In genomic region chr1:63147783-63148182, GRCh38 we compare ENCODE assay signal across 38 cellular contexts.
"Had no signal": no experiment of that assay in that cellular context is flagged by ENCODE, and none has a peak within 500 bp of the region (broad histone marks: within the 10 kb centered on the region; RNA-seq: fewer than 3 reads in every experiment).

No MANE protein-coding gene starts in this region.

- FAIRE-seq: astrocyte, TTC549 had no signal

- H3K27me3 ChIP-seq: body of pancreas, breast epithelium had no signal

- H3K4me3 ChIP-seq: adrenal gland, body of pancreas, breast epithelium had no signal

- H3K4me1 ChIP-seq: adrenal gland, body of pancreas, breast epithelium had no signal

- H3K9me3 ChIP-seq: adrenal gland, body of pancreas, breast epithelium had no signal

- H3K4me3 Mint-ChIP-seq: activated CD4-positive, alpha-beta memory T cell treated with anti-CD3 and anti-CD28 coated beads, Interleukin-2, amount 10 ng/mL, durations not matched to agents 7 days and 5 days; activated CD4-positive, alpha-beta T cell treated with anti-CD3 and anti-CD28 coated beads for 36 hours; activated CD4-positive, alpha-beta T cell treated with anti-CD3 and anti-CD28 coated beads, Interleukin-2, amount 10 ng/mL, durations not matched to agents 7 days and 5 days; activated CD8-positive, alpha-beta memory T cell treated with anti-CD3 and anti-CD28 coated beads, Interleukin-2, amount 10 ng/mL, durations not matched to agents 7 days and 5 days; activated CD8-positive, alpha-beta T cell treated with anti-CD3 and anti-CD28 coated beads, Interleukin-2, amount 10 ng/mL, durations not matched to agents 7 days and 5 days; activated naive CD4-positive, alpha-beta T cell treated with anti-CD3 and anti-CD28 coated beads for 36 hours; activated naive CD8-positive, alpha-beta T cell treated with anti-CD3 and anti-CD28 coated beads for 36 hours; activated T-cell treated with anti-CD3 and anti-CD28 coated beads, Interleukin-2, amount 50 U/mL, for 24 hours; activated T-helper 1 cell treated with anti-CD3 and anti-CD28 coated beads, Interleukin-12 subunit alpha, Interleukin-12 subunit beta, Interleukin-2, Interleukin-4 antibody, amounts not matched to agents 30 ng/mL and 10 ng/mL and 1 ng/mL, durations not matched to agents 14 hours and 24 hours and 36 hours; activated T-helper 17 cell treated with anti-CD3 and anti-CD28 coated beads, Interleukin-2, amount 50 U/mL, for 72 hours; T-helper 1 cell treated with Interleukin-12 subunit alpha and Interleukin-12 subunit beta and Interleukin-4 antibody, amounts not matched to agents 30 μg/mL and 1 μg/mL, for 36 hours; T-helper 2 cell treated with Interferon-gamma antibody and Interleukin-4, amounts not matched to agents 5 μg/mL and 100 μg/mL, for 36 hours had no signal

- H3K4me1 Mint-ChIP-seq: activated CD4-positive, alpha-beta memory T cell treated with anti-CD3 and anti-CD28 coated beads, Interleukin-2, amount 10 ng/mL, durations not matched to agents 7 days and 5 days; activated CD4-positive, alpha-beta T cell treated with anti-CD3 and anti-CD28 coated beads for 36 hours; activated CD4-positive, alpha-beta T cell treated with anti-CD3 and anti-CD28 coated beads, Interleukin-2, amount 10 ng/mL, durations not matched to agents 7 days and 5 days; activated CD8-positive, alpha-beta memory T cell treated with anti-CD3 and anti-CD28 coated beads, Interleukin-2, amount 10 ng/mL, durations not matched to agents 7 days and 5 days; activated naive CD8-positive, alpha-beta T cell treated with anti-CD3 and anti-CD28 coated beads for 36 hours; activated T-helper 17 cell treated with anti-CD3 and anti-CD28 coated beads, Interleukin-2, amount 50 U/mL, for 72 hours had no signal

- H3K36me3 ChIP-seq: adrenal gland, brain microvascular endothelial cell, breast epithelium had no signal

- H3K9me3 Mint-ChIP-seq: activated CD4-positive, alpha-beta memory T cell treated with anti-CD3 and anti-CD28 coated beads, Interleukin-2, amount 10 ng/mL, durations not matched to agents 7 days and 5 days; activated CD4-positive, alpha-beta T cell treated with anti-CD3 and anti-CD28 coated beads, Interleukin-2, amount 10 ng/mL, durations not matched to agents 7 days and 5 days; activated naive CD4-positive, alpha-beta T cell treated with anti-CD3 and anti-CD28 coated beads, Interleukin-2, amount 50 U/mL, for 72 hours; activated naive CD8-positive, alpha-beta T cell treated with anti-CD3 and anti-CD28 coated beads for 36 hours; activated T-cell treated with anti-CD3 and anti-CD28 coated beads, Interleukin-2, amount 50 U/mL, for 24 hours; activated T-helper 1 cell treated with anti-CD3 and anti-CD28 coated beads, Interleukin-12 subunit alpha, Interleukin-12 subunit beta, Interleukin-2, Interleukin-4 antibody, amounts not matched to agents 30 ng/mL and 10 ng/mL and 1 ng/mL, durations not matched to agents 14 hours and 24 hours and 36 hours; activated T-helper 17 cell treated with anti-CD3 and anti-CD28 coated beads, Interleukin-2, amount 50 U/mL, for 72 hours; T-helper 1 cell treated with Interleukin-12 subunit alpha and Interleukin-12 subunit beta and Interleukin-4 antibody, amounts not matched to agents 30 μg/mL and 1 μg/mL, for 36 hours; T-helper 2 cell treated with Interferon-gamma antibody and Interleukin-4, amounts not matched to agents 5 μg/mL and 100 μg/mL, for 36 hours had no signal

- H3K27ac ChIP-seq: adrenal gland, body of pancreas, brain microvascular endothelial cell, breast epithelium, VCaP had no signal

- H3K36me3 Mint-ChIP-seq: activated CD8-positive, alpha-beta memory T cell treated with anti-CD3 and anti-CD28 coated beads, Interleukin-2, amount 10 ng/mL, durations not matched to agents 7 days and 5 days; activated naive CD4-positive, alpha-beta T cell treated with anti-CD3 and anti-CD28 coated beads, Interleukin-2, amount 50 U/mL, for 72 hours; activated naive CD8-positive, alpha-beta T cell treated with anti-CD3 and anti-CD28 coated beads for 36 hours had no signal

- H3K27ac Mint-ChIP-seq: activated CD4-positive, alpha-beta memory T cell treated with anti-CD3 and anti-CD28 coated beads, Interleukin-2, amount 10 ng/mL, durations not matched to agents 7 days and 5 days; activated CD4-positive, alpha-beta T cell treated with anti-CD3 and anti-CD28 coated beads for 36 hours; activated CD4-positive, alpha-beta T cell treated with anti-CD3 and anti-CD28 coated beads, Interleukin-2, amount 10 ng/mL, durations not matched to agents 7 days and 5 days; activated CD8-positive, alpha-beta memory T cell treated with anti-CD3 and anti-CD28 coated beads, Interleukin-2, amount 10 ng/mL, durations not matched to agents 7 days and 5 days; activated CD8-positive, alpha-beta T cell treated with anti-CD3 and anti-CD28 coated beads, Interleukin-2, amount 10 ng/mL, durations not matched to agents 7 days and 5 days; activated naive CD4-positive, alpha-beta T cell treated with anti-CD3 and anti-CD28 coated beads for 36 hours; activated naive CD4-positive, alpha-beta T cell treated with anti-CD3 and anti-CD28 coated beads, Interleukin-2, amount 50 U/mL, for 72 hours; activated naive CD8-positive, alpha-beta T cell treated with anti-CD3 and anti-CD28 coated beads for 36 hours; activated T-cell treated with anti-CD3 and anti-CD28 coated beads, Interleukin-2, amount 50 U/mL, for 24 hours; activated T-helper 1 cell treated with anti-CD3 and anti-CD28 coated beads, Interleukin-12 subunit alpha, Interleukin-12 subunit beta, Interleukin-2, Interleukin-4 antibody, amounts not matched to agents 30 ng/mL and 10 ng/mL and 1 ng/mL, durations not matched to agents 14 hours and 24 hours and 36 hours; activated T-helper 17 cell treated with anti-CD3 and anti-CD28 coated beads, Interleukin-2, amount 50 U/mL, for 72 hours; T-helper 1 cell treated with Interleukin-12 subunit alpha and Interleukin-12 subunit beta and Interleukin-4 antibody, amounts not matched to agents 30 μg/mL and 1 μg/mL, for 36 hours; T-helper 2 cell treated with Interferon-gamma antibody and Interleukin-4, amounts not matched to agents 5 μg/mL and 100 μg/mL, for 36 hours had no signal

- ATAC-seq: activated CD4-positive, alpha-beta T cell treated with anti-CD3 and anti-CD28 coated beads for 36 hours; activated CD4-positive, CD25-positive, alpha-beta regulatory T cell treated with anti-CD3 and anti-CD28 coated beads, Interleukin-2, amount 50 U/mL, for 24 hours; activated CD8-positive, alpha-beta memory T cell treated with anti-CD3 and anti-CD28 coated beads, Interleukin-2, amount 10 ng/mL, durations not matched to agents 7 days and 5 days; activated CD8-positive, alpha-beta T cell treated with anti-CD3 and anti-CD28 coated beads, Interleukin-2, amount 10 ng/mL, durations not matched to agents 7 days and 5 days; activated naive CD4-positive, alpha-beta T cell treated with anti-CD3 and anti-CD28 coated beads, Interleukin-2, amount 50 U/mL, for 72 hours; activated T-helper 17 cell treated with anti-CD3 and anti-CD28 coated beads, Interleukin-2, amount 50 U/mL, for 72 hours; body of pancreas had no signal

- DNase-seq: activated CD4-positive, alpha-beta memory T cell treated with anti-CD3 and anti-CD28 coated beads, Interleukin-2, amount 10 ng/mL, durations not matched to agents 7 days and 5 days; activated CD4-positive, alpha-beta T cell treated with anti-CD3 and anti-CD28 coated beads for 1 hour; activated CD4-positive, alpha-beta T cell treated with anti-CD3 and anti-CD28 coated beads for 36 hours; activated CD4-positive, alpha-beta T cell treated with anti-CD3 and anti-CD28 coated beads for 48 hours; activated CD4-positive, alpha-beta T cell treated with anti-CD3 and anti-CD28 coated beads, Interleukin-2, amount 10 ng/mL, durations not matched to agents 7 days and 5 days; activated CD4-positive, alpha-beta T cell treated with anti-CD3 and anti-CD28 coated beads, Interleukin-2, amount 50 U/mL, for 48 hours; activated CD4-positive, CD25-positive, alpha-beta regulatory T cell; activated CD8-positive, alpha-beta memory T cell treated with anti-CD3 and anti-CD28 coated beads for 24 hours; activated CD8-positive, alpha-beta memory T cell treated with anti-CD3 and anti-CD28 coated beads, Interleukin-2, amount 10 ng/mL, durations not matched to agents 7 days and 5 days; activated CD8-positive, alpha-beta memory T cell treated with anti-CD3 and anti-CD28 coated beads, Interleukin-2, amount 50 U/mL, for 48 hours; activated CD8-positive, alpha-beta T cell treated with anti-CD3 and anti-CD28 coated beads, Interleukin-2, amount 10 ng/mL, durations not matched to agents 7 days and 5 days; activated effector memory CD4-positive, alpha-beta T cell treated with anti-CD3 and anti-CD28 coated beads, Interleukin-2, amount 50 U/mL, for 16 hours; activated gamma-delta T cell treated with Interleukin-2 at 50 U/mL for 16 hours; activated naive CD4-positive, alpha-beta T cell; activated naive CD4-positive, alpha-beta T cell treated with anti-CD3 and anti-CD28 coated beads for 36 hours; activated naive CD4-positive, alpha-beta T cell treated with anti-CD3 and anti-CD28 coated beads, Interleukin-2, amount 50 U/mL, for 16 hours; activated naive CD8-positive, alpha-beta T cell treated with anti-CD3 and anti-CD28 coated beads for 36 hours; activated T-cell treated with anti-CD3 and anti-CD28 coated beads, Interleukin-2, amount 50 U/mL, for 24 hours; activated T-cell treated with anti-CD3 and anti-CD28 coated beads, Interleukin-2, amount 50 U/mL, for 48 hours; adrenal gland; amniotic stem cell; aorta; body of pancreas; brain microvascular endothelial cell; central memory CD4-positive, alpha-beta T cell; T-helper 1 cell; T-helper 2 cell; T-helper 9 cell had no signal
